In the genomic region with DNA sequence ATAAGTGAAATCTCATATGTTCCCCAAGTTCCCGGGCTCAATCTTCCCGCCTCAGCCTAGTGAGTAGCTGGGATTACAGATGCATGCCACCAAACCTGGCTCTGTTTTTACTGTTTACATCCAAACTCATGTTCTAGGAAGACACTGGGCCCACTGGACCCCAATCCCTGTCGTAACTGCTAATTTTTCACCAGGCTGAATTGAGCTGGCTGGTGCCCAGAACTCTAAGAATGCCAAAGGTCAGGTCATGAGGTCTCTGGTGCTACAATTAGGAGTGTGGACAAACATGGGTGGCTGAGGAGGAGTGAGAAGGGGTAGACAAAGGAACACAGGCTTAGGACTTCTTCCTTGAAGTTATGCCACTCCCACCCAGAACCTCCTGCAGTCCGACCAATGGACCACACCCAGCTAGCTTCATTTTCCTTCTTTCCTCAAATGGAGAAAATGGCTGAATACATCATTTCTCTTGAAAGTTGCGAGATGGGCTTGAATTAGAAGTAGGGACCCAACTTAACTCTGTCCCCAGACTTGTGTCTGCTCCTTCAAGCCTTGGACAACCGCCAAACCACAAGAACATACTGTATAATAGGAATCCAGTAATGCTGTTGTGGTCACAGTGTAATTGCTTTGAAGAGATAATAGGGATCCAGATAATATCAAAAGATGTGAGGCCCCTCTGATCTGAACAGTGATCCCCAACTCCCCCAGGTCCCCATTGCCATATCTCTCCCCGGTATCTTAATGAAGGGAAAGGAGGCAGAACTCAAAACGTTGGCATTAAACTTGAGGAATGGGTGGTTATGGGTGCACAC, we compare ENCODE assay signal across 16 cellular contexts. TPM values are rescaled to one million over a fixed set of nuclear protein-coding genes. Genes with fewer than 3 reads are reported as not detected.
A peak's percentile ranks its signal among the peaks of the same experiment; 100 is the strongest.
DNase-seq lines count a peak whose midpoint lies in the region; ATAC-seq and TF ChIP-seq lines count a peak whose summit lies in the region.
"Had no signal": no experiment of that assay in that cellular context is flagged by ENCODE, and none has a peak within 500 bp of the region (broad histone marks: within the 10 kb centered on the region; RNA-seq: fewer than 3 reads in every experiment).

No MANE protein-coding gene starts in this region.

- H3K4me3 ChIP-seq in PC-3 (ENCODE audit: low read length) (no peak overlapping the region), tibial artery (no peak overlapping the region)
- H3K4me3 ChIP-seq: body of pancreas, esophagus muscularis mucosa, ovary, Peyer's patch had no signal

- no peak overlapping the region for H2AFZ ChIP-seq in PC-3 (ENCODE audit: low read length)

- no peaks in the 10 kb centered on the region for H3K79me2 ChIP-seq in PC-3 (ENCODE audit: low read length)

- H3K9me3 ChIP-seq in PC-3 (ENCODE audit: low read length) (no peaks in the 10 kb centered on the region), tibial artery (no peaks in the 10 kb centered on the region)
- H3K9me3 ChIP-seq: body of pancreas, esophagus muscularis mucosa, ovary, Peyer's patch had no signal

- no peaks in the 10 kb centered on the region; the same call in 1 of the 2 replicates for H3K4me1 ChIP-seq in PC-3 (ENCODE audit: insufficient read depth, low read length)
- H3K4me1 ChIP-seq in tibial artery, result no peaks in the 10 kb centered on the region
- H3K4me1 ChIP-seq: body of pancreas, Peyer's patch had no signal

- peaks cover 25% of the 10 kb centered on the region; the same call in 1 of the 2 replicates for H3K27me3 ChIP-seq in PC-3 (ENCODE audit: low read length)
- peaks cover 0 to 44% of the 10 kb centered on the region in 2 donors for H3K27me3 ChIP-seq in tibial artery
- H3K27me3 ChIP-seq: body of pancreas, ovary, Peyer's patch had no signal

- no peak overlapping the region for H3K4me2 ChIP-seq in PC-3 (ENCODE audit: low read length)

- intact Hi-C loops in PC-3 (cut with micrococcal nuclease), result no loop called here
- intact Hi-C loops in tibial artery (cut with DNase I; ENCODE audit: low total_unique reads), result no loop called here

- no peak for ATAC-seq in PC-3
- ATAC-seq in GM21390 (IDR thresholded peaks at IDR 0.05; ENCODE audit: unreplicated experiment), result no peak
- ATAC-seq in GM21423 (IDR thresholded peaks at IDR 0.05; ENCODE audit: unreplicated experiment), result no peak
- ATAC-seq: body of pancreas, left cardiac atrium had no signal

- H3K27ac ChIP-seq in PC-3 (ENCODE audit: low read length) (no peak overlapping the region), tibial artery (no peak overlapping the region)
- H3K27ac ChIP-seq: body of pancreas, esophagus muscularis mucosa, ovary, Peyer's patch had no signal

- no peak overlapping the region for H3K9ac ChIP-seq in PC-3 (ENCODE audit: low read length)

- BruUV-seq in PC-3 (replicated peaks; lab: Mats Ljungman, UMichigan), result no TSS peak

- no peaks in the 10 kb centered on the region for H3K9me2 ChIP-seq in PC-3 (replicated peaks; ENCODE audit: low read length)

- DNase-seq in A172 (ENCODE audit: low spot score) (peak; percentile 10), EH (ENCODE audit: low read depth) (peak; percentile 31), PC-3 (peak; percentile 45), glomerular visceral epithelial cell (ENCODE audit: extremely low spot score) (peak; percentile 35), ureter (ENCODE audit: low spot score) (no peak), tibial artery (no peak)
- DNase-seq: activated naive CD4-positive, alpha-beta T cell treated with anti-CD3 and anti-CD28 coated beads for 36 hours; left cardiac atrium; NCI-H524 treated with DMSO at 0.1 percent for 48 hours; ovary; Peyer's patch; stimulated activated naive CD4-positive, alpha-beta T cell treated with Interleukin-2 at 50 U/mL for 16 hours had no signal

- H3K36me3 ChIP-seq in PC-3 (ENCODE audit: low read depth, low read length), result no peaks in the 10 kb centered on the region
- H3K36me3 ChIP-seq in tibial artery, result no peaks in the 10 kb centered on the region
- H3K36me3 ChIP-seq: esophagus muscularis mucosa, ovary, Peyer's patch had no signal

- H3F3A ChIP-seq in PC-3 (ENCODE audit: low read length, unreplicated experiment), result no peaks in the 10 kb centered on the region

- POLR2A ChIA-PET in PC-3 (lab: Charles Lee; ENCODE audit: unreplicated experiment), result interaction anchor here (0.6 kb wide), 1 partner anchor 1271 kb away, joined by 5 read pairs; no protein-coding TSS in a partner anchor

- TF ChIP-seq CTCF in PC-3 (conservative IDR thresholded peaks at IDR 0.05; ENCODE audit: low read depth, low read length) (no peak), tibial artery (IDR thresholded peaks at IDR 0.05) (no peak)

- CTCF ChIA-PET in PC-3 (lab: Charles Lee), result interaction anchor here (1.3 kb wide), 1 partner anchor 9 kb away, joined by 3 read pairs; no protein-coding TSS in a partner anchor

- no peaks in the 10 kb centered on the region for H4K20me1 ChIP-seq in PC-3 (ENCODE audit: low read length)

RNA-seq across cellular contexts. Expression of a gene that starts 8.7 kb away (rescaled TPM):
- 1.3 and 5.0 TPM in 2 replicates for total RNA-seq in A172 (2014; rRNA removed; shearing (Covaris generic))
- total RNA-seq in PC-3 (2014; rRNA removed) (6.2 and 11.1 TPM in 2 replicates), ureter (46.3 TPM)

RNA-seq across cellular contexts. Expression of a gene that starts 35.8 kb away (rescaled TPM):
- 2.0 and 3.1 TPM in 2 replicates for total RNA-seq in A172 (2014; rRNA removed; shearing (Covaris generic))
- not detected in 2 replicates for total RNA-seq in PC-3 (2014; rRNA removed)
- 24.7 TPM for total RNA-seq in ureter

Comparison
In these comparisons a context has a peak if more than half of its experiments do, and no peak if none do; other contexts are left out.
1. DNase-seq: peak in A172 (single experiment), EH (single experiment), PC-3 (single experiment) and glomerular visceral epithelial cell (single experiment); none in ureter (single experiment) and tibial artery (0 of 2).